ENCODE assay signal across 33 cellular contexts in the genomic region with DNA sequence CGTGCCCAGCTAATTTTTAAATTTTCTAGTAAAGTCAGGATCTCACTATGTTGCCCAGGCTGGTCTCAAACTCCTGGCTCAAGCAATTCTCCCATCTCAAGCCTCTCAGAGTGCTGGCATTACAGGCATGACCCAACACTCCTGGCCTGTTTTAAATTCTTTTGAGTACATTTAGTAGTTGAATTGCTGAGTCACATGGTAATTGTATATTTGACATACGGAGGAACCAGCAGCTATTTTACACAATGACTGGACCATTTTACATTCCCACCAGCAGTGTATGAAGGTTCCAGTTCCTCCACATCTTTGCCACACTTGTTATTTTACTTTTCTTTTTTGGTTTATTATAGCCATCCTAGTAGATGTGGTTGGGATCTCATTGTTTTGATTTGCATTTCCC.
"Had no signal": no experiment of that assay in that cellular context is flagged by ENCODE, and none has a peak within 500 bp of the region (broad histone marks: within the 10 kb centered on the region; RNA-seq: fewer than 3 reads in every experiment).

No MANE protein-coding gene starts in this region.

- ATAC-seq: activated naive CD4-positive, alpha-beta T cell treated with anti-CD3 and anti-CD28 coated beads, Interleukin-2, amount 50 U/mL, for 72 hours; activated naive CD8-positive, alpha-beta T cell treated with anti-CD3 and anti-CD28 coated beads, Interleukin-2, amount 50 U/mL, for 24 hours; activated T-cell treated with anti-CD3 and anti-CD28 coated beads, Interleukin-2, amount 50 U/mL, for 4 hours; body of pancreas; Panc1; Right ventricle myocardium inferior; T-cell had no signal

- H3K9me3 ChIP-seq: ascending aorta, body of pancreas had no signal

- H3K9me3 Mint-ChIP-seq: activated CD4-positive, alpha-beta memory T cell treated with anti-CD3 and anti-CD28 coated beads for 36 hours; activated CD4-positive, alpha-beta T cell treated with anti-CD3 and anti-CD28 coated beads, Interleukin-2, amount 10 ng/mL, durations not matched to agents 7 days and 5 days; activated naive CD4-positive, alpha-beta T cell treated with anti-CD3 and anti-CD28 coated beads, Interleukin-2, amount 50 U/mL, for 72 hours; activated naive CD8-positive, alpha-beta T cell treated with anti-CD3 and anti-CD28 coated beads, Interleukin-2, amount 50 U/mL, for 24 hours; activated T-cell treated with anti-CD3 and anti-CD28 coated beads, Interleukin-2, amount 50 U/mL, for 4 hours; central memory CD8-positive, alpha-beta T cell; T-cell had no signal

- H3K4me3 ChIP-seq: ascending aorta, body of pancreas, SK-N-MC had no signal

- FAIRE-seq: bronchial epithelial cell, TTC549 had no signal

- DNase-seq: activated CD4-positive, alpha-beta memory T cell treated with anti-CD3 and anti-CD28 coated beads for 36 hours; activated CD4-positive, alpha-beta T cell treated with anti-CD3 and anti-CD28 coated beads, Interleukin-2, amount 10 ng/mL, durations not matched to agents 7 days and 5 days; activated CD4-positive, CD25-positive, alpha-beta regulatory T cell; activated CD8-positive, alpha-beta memory T cell treated with anti-CD3 and anti-CD28 coated beads for 24 hours; activated effector memory CD4-positive, alpha-beta T cell treated with anti-CD3 and anti-CD28 coated beads, Interleukin-2, amount 50 U/mL, for 16 hours; activated naive CD4-positive, alpha-beta T cell treated with Interleukin-2 at 50 U/mL for 16 hours; activated naive CD8-positive, alpha-beta T cell treated with anti-CD3 and anti-CD28 coated beads, Interleukin-2, amount 50 U/mL, for 24 hours; activated T-cell treated with anti-CD3 and anti-CD28 coated beads, Interleukin-2, amount 50 U/mL, for 4 hours; amniotic stem cell; body of pancreas; MM.1S; NCI-H1048; NCI-H146; NCI-H187 treated with DMSO at 0.1 percent for 48 hours; NCI-H2171; NCI-H226; NCI-H526 treated with DMSO at 0.1 percent for 48 hours; NCI-H82; NK-92 treated with Interleukin-12 subunit alpha and Interleukin-12 subunit beta, amount 100 ng/mL, for 24 hours; OCI-M1; RPMI8226; T-cell; T-helper 2 cell; T1000 had no signal

- H3K27ac Mint-ChIP-seq: activated CD4-positive, alpha-beta memory T cell treated with anti-CD3 and anti-CD28 coated beads for 36 hours; activated CD4-positive, alpha-beta T cell treated with anti-CD3 and anti-CD28 coated beads, Interleukin-2, amount 10 ng/mL, durations not matched to agents 7 days and 5 days; activated naive CD8-positive, alpha-beta T cell treated with anti-CD3 and anti-CD28 coated beads, Interleukin-2, amount 50 U/mL, for 24 hours; T-cell had no signal

- H3K4me1 Mint-ChIP-seq: activated CD4-positive, alpha-beta T cell treated with anti-CD3 and anti-CD28 coated beads, Interleukin-2, amount 10 ng/mL, durations not matched to agents 7 days and 5 days; activated naive CD8-positive, alpha-beta T cell treated with anti-CD3 and anti-CD28 coated beads, Interleukin-2, amount 50 U/mL, for 24 hours; central memory CD8-positive, alpha-beta T cell; T-cell had no signal

- H3K4me3 Mint-ChIP-seq: activated CD4-positive, alpha-beta memory T cell treated with anti-CD3 and anti-CD28 coated beads for 36 hours; activated CD4-positive, alpha-beta T cell treated with anti-CD3 and anti-CD28 coated beads, Interleukin-2, amount 10 ng/mL, durations not matched to agents 7 days and 5 days; activated naive CD8-positive, alpha-beta T cell treated with anti-CD3 and anti-CD28 coated beads, Interleukin-2, amount 50 U/mL, for 24 hours; activated T-cell treated with anti-CD3 and anti-CD28 coated beads, Interleukin-2, amount 50 U/mL, for 4 hours; central memory CD8-positive, alpha-beta T cell; T-cell had no signal

- H3K4me1 ChIP-seq: ascending aorta, body of pancreas had no signal

- H3K27me3 Mint-ChIP-seq: activated CD4-positive, alpha-beta memory T cell treated with anti-CD3 and anti-CD28 coated beads for 36 hours; activated CD4-positive, alpha-beta T cell treated with anti-CD3 and anti-CD28 coated beads, Interleukin-2, amount 10 ng/mL, durations not matched to agents 7 days and 5 days; activated naive CD8-positive, alpha-beta T cell treated with anti-CD3 and anti-CD28 coated beads, Interleukin-2, amount 50 U/mL, for 24 hours; central memory CD8-positive, alpha-beta T cell; T-cell had no signal

- H3K27ac ChIP-seq: ascending aorta, body of pancreas, SK-N-MC, VCaP had no signal
